9 cellular contexts compared by ENCODE assay signal in the genomic region with DNA sequence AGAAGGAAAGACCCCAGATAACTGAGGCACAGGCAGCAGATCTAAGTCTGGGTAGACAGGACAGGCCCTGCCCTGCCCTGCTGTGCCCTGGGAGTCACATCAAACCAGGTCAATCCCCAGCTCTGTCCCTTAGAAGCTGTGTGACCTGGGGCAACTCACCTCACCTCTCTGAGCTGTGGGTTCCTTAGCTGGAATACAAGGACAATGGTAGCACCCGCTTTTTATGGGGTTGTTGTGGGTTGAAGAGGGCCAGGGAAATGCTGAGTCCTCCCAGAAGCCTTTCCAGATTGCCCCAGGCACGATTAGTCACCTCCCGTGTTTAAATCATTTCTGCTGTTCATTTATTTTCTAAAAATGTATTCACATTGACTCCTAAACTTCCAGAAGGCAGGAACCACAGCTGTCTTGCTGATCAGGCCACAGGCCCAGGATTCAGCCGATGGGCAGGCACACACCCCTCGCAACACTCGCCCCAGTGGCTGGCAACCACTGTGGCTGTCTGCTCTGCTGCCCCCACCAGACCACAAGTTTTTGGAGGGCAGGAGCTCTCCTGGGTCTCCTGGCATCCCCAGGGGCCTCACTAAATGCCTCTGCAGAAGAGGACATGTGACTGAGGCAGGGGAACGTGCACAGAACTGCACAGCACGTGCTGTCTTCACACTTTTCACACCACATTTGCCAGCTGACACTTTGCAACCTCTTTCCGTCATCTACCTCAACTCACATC. TPM values are rescaled to one million over a fixed set of nuclear protein-coding genes. Genes with fewer than 3 reads are reported as not detected.
DNase-seq lines count a peak whose midpoint lies in the region; TF ChIP-seq lines count a peak whose summit lies in the region.
"Had no signal": no experiment of that assay in that cellular context is flagged by ENCODE, and none has a peak within 500 bp of the region (broad histone marks: within the 10 kb centered on the region; RNA-seq: fewer than 3 reads in every experiment).

No MANE protein-coding gene starts in this region.

- CTCF ChIA-PET in activated CD4-positive, alpha-beta memory T cell treated with anti-CD3 and anti-CD28 coated beads, Interleukin-2, amount 10 ng/mL, durations not matched to agents 7 days and 5 days (lab: Charles Lee) = interaction anchor here (0.7 to 12.2 kb wide), 3 partner anchors 12 to 64 kb away, joined by 3 to 215 read pairs (median 3); no protein-coding TSS in a partner anchor

- no peaks in the 10 kb centered on the region for H3K27me3 ChIP-seq in transverse colon

- no peak overlapping the region for H3K4me3 ChIP-seq in transverse colon

- H3K27me3 Mint-ChIP-seq in activated CD4-positive, alpha-beta memory T cell treated with anti-CD3 and anti-CD28 coated beads, Interleukin-2, amount 10 ng/mL, durations not matched to agents 7 days and 5 days = no peaks in the 10 kb centered on the region

- TF ChIP-seq CTCF in transverse colon (IDR thresholded peaks at IDR 0.05) = no peak

- no peaks in the 10 kb centered on the region for H3K9me3 ChIP-seq in transverse colon

- TF ChIP-seq POLR2A in transverse colon (IDR thresholded peaks at IDR 0.05) = no peak

- H3K36me3 Mint-ChIP-seq in activated CD4-positive, alpha-beta memory T cell treated with anti-CD3 and anti-CD28 coated beads, Interleukin-2, amount 10 ng/mL, durations not matched to agents 7 days and 5 days (ENCODE audit: low read depth) = peaks cover 70% of the 10 kb centered on the region

- H3K4me3 Mint-ChIP-seq in activated CD4-positive, alpha-beta memory T cell treated with anti-CD3 and anti-CD28 coated beads, Interleukin-2, amount 10 ng/mL, durations not matched to agents 7 days and 5 days = peak overlapping the region; percentile 99

- peak overlapping the region; percentile 57 to 67 (median 62) for H3K27ac ChIP-seq in transverse colon
- H3K27ac ChIP-seq: C4-2B had no signal

- H3K36me3 ChIP-seq in transverse colon = no peaks in the 10 kb centered on the region

- peaks cover 8 to 48% (median 21%) of the 10 kb centered on the region in 4 donors for H3K4me1 ChIP-seq in transverse colon

- in situ Hi-C loops in transverse colon (cut with MboI; ENCODE audit: low pct_ligation_motif_present in 1 of 4, low pct_unique_long_range_greater_than_20kb in 1 of 4, low sequenced_read_pairs in 3 of 4) = no loop called here

- DNase-seq in activated effector memory CD4-positive, alpha-beta T cell treated with anti-CD3 and anti-CD28 coated beads, Interleukin-2, amount 50 U/mL, for 16 hours = peak; percentile 65
- no peak for DNase-seq in activated effector memory CD4-positive, alpha-beta T cell treated with Interleukin-2 at 50 U/mL for 16 hours
- DNase-seq in activated CD4-positive, alpha-beta memory T cell treated with anti-CD3 and anti-CD28 coated beads, Interleukin-2, amount 10 ng/mL, durations not matched to agents 7 days and 5 days = peak; percentile 50
- DNase-seq in hepatic stellate cell (ENCODE audit: low spot score) (peak; percentile 75), transverse colon (no peak), occipital lobe (lab: John Stamatoyannopoulos, UW) (no peak), NCI-H345 (lab: John Stamatoyannopoulos, UW) (no peak), HuH-7.5 (ENCODE audit: low spot score) (no peak)

- intact Hi-C loops in transverse colon (cut with DNase I; ENCODE audit: low total_unique reads) = loop anchor here (5.0 kb wide), 1 partner anchor 1232 kb away; no protein-coding TSS in a partner anchor

- peaks cover 54% of the 10 kb centered on the region for H3K4me1 Mint-ChIP-seq in activated CD4-positive, alpha-beta memory T cell treated with anti-CD3 and anti-CD28 coated beads, Interleukin-2, amount 10 ng/mL, durations not matched to agents 7 days and 5 days

- WGBS in transverse colon (ENCODE audit: low coverage in 1 of 2), 2 donors = 64% methylated on average over 9 of the region's 9 CpGs; no CpG with 5 or more reads in 1 of the 2 donors

- H3K9me3 Mint-ChIP-seq in activated CD4-positive, alpha-beta memory T cell treated with anti-CD3 and anti-CD28 coated beads, Interleukin-2, amount 10 ng/mL, durations not matched to agents 7 days and 5 days = no peaks in the 10 kb centered on the region

- peak overlapping the region; percentile 100 for H3K27ac Mint-ChIP-seq in activated CD4-positive, alpha-beta memory T cell treated with anti-CD3 and anti-CD28 coated beads, Interleukin-2, amount 10 ng/mL, durations not matched to agents 7 days and 5 days

- no peak for TF ChIP-seq EP300 in transverse colon (IDR thresholded peaks at IDR 0.05; ENCODE audit: low read depth)

- POLR2A ChIA-PET in activated CD4-positive, alpha-beta memory T cell treated with anti-CD3 and anti-CD28 coated beads, Interleukin-2, amount 10 ng/mL, durations not matched to agents 7 days and 5 days (lab: Charles Lee) = interaction anchor here (0.8 to 12.0 kb wide), 9 partner anchors 10 to 227 kb away, joined by 3 to 385 read pairs (median 40); partner anchors contain the start of genes ISCU, SART3 and SSH1

RNA-seq across cellular contexts. Expression of gene SELPLG, which starts 3.0 kb away (rescaled TPM):
- total RNA-seq in activated CD4-positive, alpha-beta memory T cell treated with anti-CD3 and anti-CD28 coated beads, Interleukin-2, amount 10 ng/mL, durations not matched to agents 7 days and 5 days = 100 to 1,000 TPM; 289 to 301 TPM
- total RNA-seq in transverse colon = 1 to 10 TPM; 1.6 to 9.4 (median 3.6) TPM
- 2.0 TPM for total RNA-seq in occipital lobe

RNA-seq across cellular contexts. Expression of gene TMEM119, which starts 32.8 kb away (rescaled TPM):
- 1 to 10 TPM in 1 of 2 experiments, under 1 TPM in 1; 0.80 to 1.0 TPM for total RNA-seq in activated CD4-positive, alpha-beta memory T cell treated with anti-CD3 and anti-CD28 coated beads, Interleukin-2, amount 10 ng/mL, durations not matched to agents 7 days and 5 days
- total RNA-seq in transverse colon (10 to 100 TPM in 2 of 4 donors, 1 to 10 TPM in 2; 3.3 to 18.3 (median 9.7) TPM), occipital lobe (2.2 TPM)

Comparison
In these comparisons a context has a peak if more than half of its experiments do, and no peak if none do; other contexts are left out.
1. DNase-seq: peak in activated effector memory CD4-positive, alpha-beta T cell treated with anti-CD3 and anti-CD28 coated beads, Interleukin-2, amount 50 U/mL, for 16 hours (single experiment), activated CD4-positive, alpha-beta memory T cell treated with anti-CD3 and anti-CD28 coated beads, Interleukin-2, amount 10 ng/mL, durations not matched to agents 7 days and 5 days (single experiment) and hepatic stellate cell (single experiment); none in activated effector memory CD4-positive, alpha-beta T cell treated with Interleukin-2 at 50 U/mL for 16 hours (single experiment), transverse colon (single experiment), occipital lobe (single experiment), NCI-H345 (single experiment) and HuH-7.5 (single experiment).
2. RNA of gene SELPLG, which starts 3.0 kb away (total RNA-seq): 289 to 301 TPM in activated CD4-positive, alpha-beta memory T cell treated with anti-CD3 and anti-CD28 coated beads, Interleukin-2, amount 10 ng/mL, durations not matched to agents 7 days and 5 days; 1.6 to 9.4 TPM in transverse colon and 2.0 TPM in occipital lobe (single experiment); every median in the first group is over 10 times any median in the second.